In genomic region chr9:129737479-129738269, GRCh38 we compare ENCODE assay signal across 8 cellular contexts. TPM values are rescaled to one million over a fixed set of nuclear protein-coding genes. Genes with fewer than 3 reads are reported as not detected.
DNase-seq lines count a peak whose midpoint lies in the region; ATAC-seq and TF ChIP-seq lines count a peak whose summit lies in the region.

No MANE protein-coding gene starts in this region.

- 5 to 6% methylated on average over 46 of the region's 46 CpGs for WGBS in heart right ventricle, 2 donors
- 4 to 21% methylated on average over 2 to 24 of the region's 46 CpGs for WGBS in upper lobe of left lung, 2 donors

- POLR2A ChIA-PET in CD8-positive, alpha-beta T cell (lab: Charles Lee), result interaction anchor here (0.5 to 1.3 kb wide), 5 partner anchors 11 to 417 kb away, joined by 3 to 4 read pairs (median 3); partner anchors contain the start of gene PTGES
- POLR2A ChIA-PET in activated naive CD8-positive, alpha-beta T cell treated with anti-CD3 and anti-CD28 coated beads, Interleukin-2, amount 10 ng/mL, durations not matched to agents 7 days and 5 days (lab: Charles Lee), result interaction anchor here (0.6 to 1.7 kb wide), 7 partner anchors 11 to 241 kb away, joined by 3 to 9 read pairs (median 3); no protein-coding TSS in a partner anchor

- intact Hi-C loops in CD8-positive, alpha-beta T cell (cut with DNase I, micrococcal nuclease), result loop anchor here (1.0 to 10.0 kb wide), 6 partner anchors 46 to 600 kb away; partner anchors contain the start of genes C9orf50 (in 1 of the 2) and NTMT1 (in 1 of the 2)
- intact Hi-C loops in heart right ventricle (cut with DNase I) (loop anchor here (1.0 to 10.0 kb wide), 6 partner anchors 45 to 95 kb away; partner anchors contain the start of gene ASB6 (in 6 of the 10)), posterior cingulate gyrus (cut with DNase I) (loop anchor here (1.0 kb wide), 1 partner anchor 46 kb away; no protein-coding TSS in a partner anchor)

- CTCF ChIA-PET in CD8-positive, alpha-beta T cell (lab: Charles Lee), result interaction anchor here (0.7 to 6.8 kb wide), 30 partner anchors 9 to 607 kb away, joined by 3 to 71 read pairs (median 4); no protein-coding TSS in a partner anchor

- peaks cover 9% of the 10 kb centered on the region for H3K4me1 ChIP-seq in CD8-positive, alpha-beta T cell (ENCODE audit: insufficient read depth, low read length)
- H3K4me1 ChIP-seq in heart right ventricle (peaks cover 0 to 13% (median 5%) of the 10 kb centered on the region in 9 donors), upper lobe of left lung (peaks cover 4 to 9% (median 5%) of the 10 kb centered on the region in 4 donors)

- TF ChIP-seq POLR2A in upper lobe of left lung (IDR thresholded peaks at IDR 0.05), result peak in 2 of 4 donors; percentile 19 to 35

- H3K4me1 Mint-ChIP-seq in CD8-positive, alpha-beta T cell (ENCODE audit: low read depth), result peaks cover 6% of the 10 kb centered on the region
- peaks cover 9% of the 10 kb centered on the region for H3K4me1 Mint-ChIP-seq in activated naive CD8-positive, alpha-beta T cell treated with anti-CD3 and anti-CD28 coated beads, Interleukin-2, amount 10 ng/mL, durations not matched to agents 7 days and 5 days

- peak; percentile 96 for TF ChIP-seq CTCF in CD8-positive, alpha-beta T cell (IDR thresholded peaks at IDR 0.05)
- TF ChIP-seq CTCF in heart right ventricle (IDR thresholded peaks at IDR 0.05) (peak; percentile 96 to 99 (median 97)), upper lobe of left lung (IDR thresholded peaks at IDR 0.05) (peak; percentile 96 to 98 (median 97))

- no peak for TF ChIP-seq EP300 in upper lobe of left lung (IDR thresholded peaks at IDR 0.05)

- no peaks in the 10 kb centered on the region for H3K36me3 ChIP-seq in CD8-positive, alpha-beta T cell (ENCODE audit: insufficient read depth, low read length)
- no peaks in the 10 kb centered on the region for H3K36me3 ChIP-seq in heart right ventricle
- no peaks in the 10 kb centered on the region for H3K36me3 ChIP-seq in upper lobe of left lung

- peak overlapping the region; percentile 50 for H3K27ac ChIP-seq in CD8-positive, alpha-beta T cell (ENCODE audit: low read depth, low read length)
- peak overlapping the region in 9 of 10 donors; percentile 29 to 88 (median 68) for H3K27ac ChIP-seq in heart right ventricle
- peak overlapping the region; percentile 50 to 80 (median 65) for H3K27ac ChIP-seq in upper lobe of left lung

- no peaks in the 10 kb centered on the region for H3K9me3 ChIP-seq in CD8-positive, alpha-beta T cell (ENCODE audit: low read length)
- H3K9me3 ChIP-seq in heart right ventricle, result no peaks in the 10 kb centered on the region
- H3K9me3 ChIP-seq in upper lobe of left lung, result no peaks in the 10 kb centered on the region

- H3K27me3 Mint-ChIP-seq in CD8-positive, alpha-beta T cell (ENCODE audit: low read depth), result peaks cover 2% of the 10 kb centered on the region
- peaks cover 5% of the 10 kb centered on the region for H3K27me3 Mint-ChIP-seq in activated naive CD8-positive, alpha-beta T cell treated with anti-CD3 and anti-CD28 coated beads, Interleukin-2, amount 10 ng/mL, durations not matched to agents 7 days and 5 days

- H3K4me3 Mint-ChIP-seq in CD8-positive, alpha-beta T cell, result peak overlapping the region; percentile 76
- peak overlapping the region; percentile 77 for H3K4me3 Mint-ChIP-seq in activated naive CD8-positive, alpha-beta T cell treated with anti-CD3 and anti-CD28 coated beads, Interleukin-2, amount 10 ng/mL, durations not matched to agents 7 days and 5 days

- peak; percentile 85 for ATAC-seq in CD8-positive, alpha-beta T cell
- ATAC-seq in GM21447 (IDR thresholded peaks at IDR 0.05; ENCODE audit: unreplicated experiment) (peak; percentile 84), heart right ventricle (peak; percentile 88 to 95 (median 92)), upper lobe of left lung (ENCODE audit: low FRiP score in 2 of 2) (peak; percentile 91 to 96)
- peak; percentile 91 for ATAC-seq in activated naive CD8-positive, alpha-beta T cell treated with anti-CD3 and anti-CD28 coated beads, Interleukin-2, amount 10 ng/mL, durations not matched to agents 7 days and 5 days (ENCODE audit: low read depth)

- H3K4me3 ChIP-seq in CD8-positive, alpha-beta T cell (ENCODE audit: low read depth, low read length), result peak overlapping the region; percentile 72
- peak overlapping the region; percentile 36 to 84 (median 65) for H3K4me3 ChIP-seq in heart right ventricle
- H3K4me3 ChIP-seq in upper lobe of left lung, result peak overlapping the region; percentile 25 to 74 (median 56)

- peak; percentile 72 to 95 (median 87) for DNase-seq in CD8-positive, alpha-beta T cell
- DNase-seq in MV-4-11 (lab: John Stamatoyannopoulos, UW) (peak; percentile 58), SW 1271 (lab: John Stamatoyannopoulos, UW) (peak; percentile 49 to 55), heart right ventricle (peak; percentile 85 to 87), posterior cingulate gyrus (peak; percentile 67 to 96 (median 82)), upper lobe of left lung (peak; percentile 87 to 92)
- DNase-seq in activated naive CD8-positive, alpha-beta T cell treated with anti-CD3 and anti-CD28 coated beads, Interleukin-2, amount 10 ng/mL, durations not matched to agents 7 days and 5 days, result peak; percentile 89

- peak overlapping the region; percentile 60 for H3K27ac Mint-ChIP-seq in CD8-positive, alpha-beta T cell
- peak overlapping the region; percentile 39 for H3K27ac Mint-ChIP-seq in activated naive CD8-positive, alpha-beta T cell treated with anti-CD3 and anti-CD28 coated beads, Interleukin-2, amount 10 ng/mL, durations not matched to agents 7 days and 5 days

- H3K36me3 Mint-ChIP-seq in CD8-positive, alpha-beta T cell, result no peaks in the 10 kb centered on the region
- H3K36me3 Mint-ChIP-seq in activated naive CD8-positive, alpha-beta T cell treated with anti-CD3 and anti-CD28 coated beads, Interleukin-2, amount 10 ng/mL, durations not matched to agents 7 days and 5 days, result no peaks in the 10 kb centered on the region

- no peaks in the 10 kb centered on the region for H3K27me3 ChIP-seq in CD8-positive, alpha-beta T cell (ENCODE audit: insufficient read depth, low read length)
- H3K27me3 ChIP-seq in heart right ventricle (peaks cover 0 to 14% (median 5%) of the 10 kb centered on the region in 7 donors), upper lobe of left lung (no peaks in the 10 kb centered on the region)

- no peaks in the 10 kb centered on the region for H3K9me3 Mint-ChIP-seq in CD8-positive, alpha-beta T cell
- no peaks in the 10 kb centered on the region for H3K9me3 Mint-ChIP-seq in activated naive CD8-positive, alpha-beta T cell treated with anti-CD3 and anti-CD28 coated beads, Interleukin-2, amount 10 ng/mL, durations not matched to agents 7 days and 5 days

RNA-seq across cellular contexts. Expression of gene PTGES, which starts 15.2 kb away (rescaled TPM):
- total RNA-seq in CD8-positive, alpha-beta T cell, result under 1 TPM in 1 of 2 experiments, not detected in 1; 0.22 TPM
- not detected for total RNA-seq in activated naive CD8-positive, alpha-beta T cell treated with anti-CD3 and anti-CD28 coated beads, Interleukin-2, amount 10 ng/mL, durations not matched to agents 7 days and 5 days
- total RNA-seq in heart right ventricle (1 to 10 TPM in 5 of 10 donors, under 1 TPM in 5; 0.15 to 3.6 (median 1.1) TPM), upper lobe of left lung (1 to 10 TPM in 5 of 6 donors, under 1 TPM in 1; 0.76 to 4.2 (median 2.5) TPM)
- 1 to 10 TPM; 2.6 to 5.7 TPM for polyA plus RNA-seq in heart right ventricle

Comparison
In these comparisons a context has a peak if more than half of its experiments do, and no peak if none do; other contexts are left out.
1. Peak in every context shown above with its lines: DNase-seq, ATAC-seq, H3K4me3 ChIP-seq and H3K27ac ChIP-seq.